ENCODE assay signal across 14 cellular contexts in genomic region chr3:81214626-81215025, GRCh38.
"Had no signal": no experiment of that assay in that cellular context is flagged by ENCODE, and none has a peak within 500 bp of the region (broad histone marks: within the 10 kb centered on the region; RNA-seq: fewer than 3 reads in every experiment).

No MANE protein-coding gene starts in this region.

- DNase-seq: activated CD4-positive, alpha-beta T cell treated with anti-CD3 and anti-CD28 coated beads, Interleukin-2, amount 50 U/mL, for 1 hour; activated naive CD4-positive, alpha-beta T cell; activated naive CD8-positive, alpha-beta T cell treated with anti-CD3 and anti-CD28 coated beads, Interleukin-2, amount 10 ng/mL, durations not matched to agents 7 days and 5 days; cerebellar nuclear complex; dermis blood vessel endothelial cell; effector memory CD8-positive, alpha-beta T cell; islet precursor cell; left lung; mammary epithelial cell; naive thymus-derived CD4-positive, alpha-beta T cell; upper lobe of left lung had no signal

- H3K4me3 Mint-ChIP-seq: activated naive CD8-positive, alpha-beta T cell treated with anti-CD3 and anti-CD28 coated beads, Interleukin-2, amount 10 ng/mL, durations not matched to agents 7 days and 5 days; effector memory CD8-positive, alpha-beta T cell; naive thymus-derived CD4-positive, alpha-beta T cell; stimulated activated naive CD8-positive, alpha-beta T cell treated with anti-CD3 and anti-CD28 coated beads, Interleukin-15, Interleukin-2, amounts not matched to agents 100 ng/mL and 50 ng/mL, for 24 hours had no signal

- ATAC-seq: effector memory CD8-positive, alpha-beta T cell; left lung; naive thymus-derived CD4-positive, alpha-beta T cell had no signal

- H3K27me3 Mint-ChIP-seq: activated naive CD8-positive, alpha-beta T cell treated with anti-CD3 and anti-CD28 coated beads, Interleukin-2, amount 10 ng/mL, durations not matched to agents 7 days and 5 days; effector memory CD8-positive, alpha-beta T cell; naive thymus-derived CD4-positive, alpha-beta T cell; stimulated activated naive CD8-positive, alpha-beta T cell treated with anti-CD3 and anti-CD28 coated beads, Interleukin-15, Interleukin-2, amounts not matched to agents 100 ng/mL and 50 ng/mL, for 24 hours had no signal

- H3K36me3 Mint-ChIP-seq: activated naive CD8-positive, alpha-beta T cell treated with anti-CD3 and anti-CD28 coated beads, Interleukin-2, amount 10 ng/mL, durations not matched to agents 7 days and 5 days; naive thymus-derived CD4-positive, alpha-beta T cell had no signal

- H3K27me3 ChIP-seq: left lung, right atrium auricular region, suprapubic skin, upper lobe of left lung had no signal

- H3K9me3 Mint-ChIP-seq: activated naive CD8-positive, alpha-beta T cell treated with anti-CD3 and anti-CD28 coated beads, Interleukin-2, amount 10 ng/mL, durations not matched to agents 7 days and 5 days; stimulated activated naive CD8-positive, alpha-beta T cell treated with anti-CD3 and anti-CD28 coated beads, Interleukin-15, Interleukin-2, amounts not matched to agents 100 ng/mL and 50 ng/mL, for 24 hours had no signal

- H3K9me3 ChIP-seq: left lung, right atrium auricular region, suprapubic skin, upper lobe of left lung had no signal

- H3K27ac ChIP-seq: left lung, right atrium auricular region, suprapubic skin, upper lobe of left lung had no signal

- H3K4me3 ChIP-seq: left lung, right atrium auricular region, suprapubic skin, upper lobe of left lung had no signal

- H3K4me1 ChIP-seq: left lung, right atrium auricular region, suprapubic skin, upper lobe of left lung had no signal

- H3K4me1 Mint-ChIP-seq: activated naive CD8-positive, alpha-beta T cell treated with anti-CD3 and anti-CD28 coated beads, Interleukin-2, amount 10 ng/mL, durations not matched to agents 7 days and 5 days; naive thymus-derived CD4-positive, alpha-beta T cell had no signal

- H3K27ac Mint-ChIP-seq: activated naive CD8-positive, alpha-beta T cell treated with anti-CD3 and anti-CD28 coated beads, Interleukin-2, amount 10 ng/mL, durations not matched to agents 7 days and 5 days; effector memory CD8-positive, alpha-beta T cell; naive thymus-derived CD4-positive, alpha-beta T cell; stimulated activated naive CD8-positive, alpha-beta T cell treated with anti-CD3 and anti-CD28 coated beads, Interleukin-15, Interleukin-2, amounts not matched to agents 100 ng/mL and 50 ng/mL, for 24 hours had no signal

- H3K36me3 ChIP-seq: left lung, right atrium auricular region, suprapubic skin, upper lobe of left lung had no signal
